Comparison of ENCODE assay signal across 8 cellular contexts in the genomic region with DNA sequence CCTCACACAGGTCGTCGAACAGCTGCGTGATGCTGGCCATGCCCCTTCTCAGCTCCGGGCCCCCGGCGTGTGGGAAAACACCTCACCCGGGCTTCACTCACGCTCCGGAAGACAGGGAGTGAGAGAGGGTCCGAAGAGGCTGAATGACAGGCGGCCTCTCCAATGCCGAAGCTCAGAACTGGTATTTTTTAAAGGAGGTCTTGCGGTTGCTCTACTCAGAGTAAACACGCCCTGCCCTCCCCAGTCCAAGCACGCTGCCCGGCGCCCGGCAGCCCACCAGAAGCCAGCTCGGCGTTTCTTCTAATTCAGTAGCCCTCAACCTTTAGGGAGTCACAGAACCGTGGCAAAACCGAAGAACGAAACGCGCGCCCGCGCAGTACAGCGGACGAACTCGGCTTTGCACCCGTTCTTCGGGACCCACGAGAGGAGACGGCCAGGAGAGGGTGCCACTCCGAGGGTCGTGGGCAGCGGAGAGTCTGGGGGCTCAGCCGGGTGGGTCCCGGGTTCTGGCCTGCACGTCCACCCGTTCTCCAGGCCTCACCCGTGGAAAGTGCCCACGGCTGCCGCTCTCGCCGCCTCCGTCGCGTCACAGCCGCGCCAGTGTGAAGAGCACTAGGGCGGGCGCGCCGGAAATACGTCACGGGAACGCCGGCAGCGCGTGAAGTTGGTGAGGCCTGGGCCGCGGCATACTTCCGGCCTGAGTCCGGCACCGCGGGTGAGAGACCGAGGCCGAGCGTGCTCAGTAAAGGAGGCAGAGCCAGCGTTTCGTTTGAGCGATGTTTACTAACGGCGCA. TPM values are rescaled to one million over a fixed set of nuclear protein-coding genes. Genes with fewer than 3 reads are reported as not detected.
DNase-seq lines count a peak whose midpoint lies in the region; ATAC-seq and TF ChIP-seq lines count a peak whose summit lies in the region.

A gene with protein sequence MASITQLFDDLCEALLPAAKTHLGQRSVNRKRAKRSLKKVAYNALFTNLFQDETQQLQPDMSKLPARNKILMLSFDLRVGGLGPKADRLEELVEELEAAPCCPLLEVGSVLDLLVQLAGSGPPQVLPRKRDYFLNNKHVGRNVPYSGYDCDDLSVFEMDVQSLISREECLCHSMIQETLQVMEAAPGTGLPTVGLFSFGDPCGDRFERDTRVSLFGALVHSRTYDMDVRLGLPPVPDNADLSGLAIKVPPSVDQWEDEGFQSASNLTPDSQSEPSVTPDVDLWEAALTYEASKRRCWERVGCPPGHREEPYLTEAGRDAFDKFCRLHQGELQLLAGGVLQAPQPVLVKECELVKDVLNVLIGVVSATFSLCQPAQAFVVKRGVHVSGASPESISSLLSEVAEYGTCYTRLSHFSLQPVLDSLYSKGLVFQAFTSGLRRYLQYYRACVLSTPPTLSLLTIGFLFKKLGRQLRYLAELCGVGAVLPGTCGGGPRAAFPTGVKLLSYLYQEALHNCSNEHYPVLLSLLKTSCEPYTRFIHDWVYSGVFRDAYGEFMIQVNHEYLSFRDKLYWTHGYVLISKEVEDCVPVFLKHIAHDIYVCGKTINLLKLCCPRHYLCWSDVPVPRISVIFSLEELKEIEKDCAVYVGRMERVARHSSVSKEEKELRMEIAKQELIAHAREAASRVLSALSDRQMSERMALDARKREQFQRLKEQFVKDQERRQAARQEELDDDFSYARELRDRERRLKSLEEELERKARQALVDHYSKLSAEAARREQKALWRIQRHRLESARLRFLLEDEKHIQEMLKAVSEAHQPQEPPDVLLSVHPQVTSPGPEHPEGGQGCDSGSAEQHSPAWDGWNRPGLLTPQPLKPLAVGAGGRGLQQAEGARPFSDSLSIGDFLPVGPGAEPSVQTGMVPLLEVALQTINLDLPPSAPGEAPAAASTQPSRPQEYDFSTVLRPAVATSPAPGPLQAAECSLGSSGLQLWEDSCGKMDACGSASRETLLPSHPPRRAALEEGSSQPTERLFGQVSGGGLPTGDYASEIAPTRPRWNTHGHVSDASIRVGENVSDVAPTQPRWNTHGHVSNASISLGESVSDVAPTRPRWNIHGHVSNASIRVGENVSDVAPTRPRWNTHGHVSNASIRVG (N-terminal part only) (minus strand): TSS at position 604 of the 794 bp plus-strand sequence. CDS start 564 bp downstream, at position 40.

- TF ChIP-seq CTCF in C4-2B (conservative IDR thresholded peaks at IDR 0.05): no peak; the same call in 1 of the 2 replicates

- peaks cover 43% of the 10 kb centered on the region for H3K36me3 Mint-ChIP-seq in effector memory CD8-positive, alpha-beta T cell (ENCODE audit: insufficient read depth)

- H3K27me3 Mint-ChIP-seq in effector memory CD8-positive, alpha-beta T cell: no peaks in the 10 kb centered on the region

- CTCF ChIA-PET in activated CD8-positive, alpha-beta memory T cell treated with anti-CD3 and anti-CD28 coated beads for 36 hours (lab: Charles Lee): interaction anchor here (0.7 to 3.3 kb wide), 9 partner anchors 9 to 306 kb away, joined by 3 to 13 read pairs (median 3); a partner anchor contains a TSS

- H2AK5ac ChIP-seq in mesenchymal stem cell (ENCODE audit: low read length, severe bottlenecking): peak within 1 kb of the TSS; percentile 26

- peak; percentile 79 for DNase-seq in NK-92 treated with Interleukin-12 subunit alpha and Interleukin-12 subunit beta, amount 100 ng/mL, for 24 hours (lab: John Stamatoyannopoulos, UW)
- DNase-seq in effector memory CD8-positive, alpha-beta T cell: peak; percentile 86 to 89 (median 88)
- peak; percentile 95 for DNase-seq in mesenchymal stem cell
- peak; percentile 86 for DNase-seq in stimulated activated CD8-positive, alpha-beta memory T cell treated with anti-CD3 and anti-CD28 coated beads, Interleukin-12 subunit alpha, Interleukin-12 subunit beta, amount 100 ng/mL, for 24 hours (ENCODE audit: extremely low read depth)

- peaks cover 40% of the 10 kb centered on the region for H3K4me1 ChIP-seq in mesenchymal stem cell (ENCODE audit: control insufficient read depth, insufficient read depth, low read depth, low read length)

- peaks cover 32 to 50% of the 10 kb centered on the region in 2 experiments for H3K36me3 ChIP-seq in mesenchymal stem cell (ENCODE audit: control insufficient read depth in 1 of 2, insufficient read depth in 2 of 2, low read depth in 1 of 2, low read length in 2 of 2)

- peak within 1 kb of the TSS; percentile 8 for H2BK120ac ChIP-seq in mesenchymal stem cell (ENCODE audit: low read depth, low read length)

- peak within 1 kb of the TSS; percentile 86 to 97 for H3K4me3 Mint-ChIP-seq in effector memory CD8-positive, alpha-beta T cell

- peak within 1 kb of the TSS; percentile 97 to 99 for H3K27ac Mint-ChIP-seq in effector memory CD8-positive, alpha-beta T cell

- H3K4ac ChIP-seq in mesenchymal stem cell (ENCODE audit: low read depth in 1 of 2, low read length in 2 of 2): peak within 1 kb of the TSS; percentile 84 to 85

- H3K4me1 Mint-ChIP-seq in effector memory CD8-positive, alpha-beta T cell (ENCODE audit: low read depth in 2 of 2): peaks cover 25 to 46% of the 10 kb centered on the region in 2 donors

- no peak within 1 kb of the TSS for H2BK5ac ChIP-seq in mesenchymal stem cell (ENCODE audit: low read depth, low read length, poor library complexity, severe bottlenecking)

- peak within 1 kb of the TSS in 1 of 2 experiments; percentile 48 for H3K23ac ChIP-seq in mesenchymal stem cell (ENCODE audit: low read length in 2 of 2)

- peak within 1 kb of the TSS; percentile 96 for H3K9ac ChIP-seq in mesenchymal stem cell (ENCODE audit: low read length)

- ATAC-seq in GM19395 (IDR thresholded peaks at IDR 0.05; ENCODE audit: unreplicated experiment): peak; percentile 68
- peak; percentile 58 for ATAC-seq in HG03571 (IDR thresholded peaks at IDR 0.05; ENCODE audit: unreplicated experiment)
- peak; percentile 77 for ATAC-seq in effector memory CD8-positive, alpha-beta T cell (replicated peaks)

- peak within 1 kb of the TSS; percentile 54 for H2AFZ ChIP-seq in mesenchymal stem cell (ENCODE audit: low read depth, low read length)

- WGBS in mesenchymal stem cell: under 1% methylated on average over 70 of the region's 76 CpGs

- H3K4me3 ChIP-seq in mesenchymal stem cell (ENCODE audit: insufficient read depth in 1 of 2, low read depth in 1 of 2, low read length in 2 of 2): peak within 1 kb of the TSS; percentile 92 to 93

- H3K27ac ChIP-seq in C4-2B: peak within 1 kb of the TSS; percentile 84
- peak within 1 kb of the TSS; percentile 81 for H3K27ac ChIP-seq in mesenchymal stem cell (ENCODE audit: low read length, poor library complexity, severe bottlenecking)

- H3K27me3 ChIP-seq in mesenchymal stem cell (ENCODE audit: control insufficient read depth in 1 of 2, insufficient read depth in 1 of 2, low read length in 2 of 2): no peaks in the 10 kb centered on the region

- H2BK15ac ChIP-seq in mesenchymal stem cell (ENCODE audit: low read depth, poor library complexity, severe bottlenecking): no peak within 1 kb of the TSS

- no peaks in the 10 kb centered on the region for H3K9me3 Mint-ChIP-seq in effector memory CD8-positive, alpha-beta T cell

- H3K4me2 ChIP-seq in mesenchymal stem cell (ENCODE audit: low read length, poor library complexity, severe bottlenecking): peak within 1 kb of the TSS; percentile 96

- H4K91ac ChIP-seq in mesenchymal stem cell (ENCODE audit: low read length): peak within 1 kb of the TSS; percentile 93

- H2BK12ac ChIP-seq in mesenchymal stem cell (ENCODE audit: low read length in 2 of 2): peak within 1 kb of the TSS in 1 of 2 experiments; percentile 7

- peak within 1 kb of the TSS in 1 of 2 experiments; percentile 93 for H3K14ac ChIP-seq in mesenchymal stem cell (ENCODE audit: low read length in 2 of 2)

- POLR2A ChIA-PET in activated CD8-positive, alpha-beta memory T cell treated with anti-CD3 and anti-CD28 coated beads for 36 hours (lab: Charles Lee): interaction anchor here (0.7 to 1.5 kb wide), 4 partner anchors 263 to 334 kb away, joined by 3 to 8 read pairs (median 4); a partner anchor contains a TSS

- H3K79me1 ChIP-seq in mesenchymal stem cell (replicated peaks; ENCODE audit: low read length, poor library complexity, severe bottlenecking): peaks cover 36% of the 10 kb centered on the region

- peak within 1 kb of the TSS; percentile 99 for H4K8ac ChIP-seq in mesenchymal stem cell (ENCODE audit: low read length)

- peak within 1 kb of the TSS; percentile 85 to 97 for H3K18ac ChIP-seq in mesenchymal stem cell (ENCODE audit: low read depth in 1 of 2, low read length in 2 of 2)

- H3K9me3 ChIP-seq in mesenchymal stem cell (ENCODE audit: control insufficient read depth, low read length): no peaks in the 10 kb centered on the region

RNA-seq across cellular contexts. Expression of the gene that starts here (rescaled TPM):
- 10 to 100 TPM; 44.1 to 46.6 TPM for total RNA-seq in activated CD8-positive, alpha-beta memory T cell treated with anti-CD3 and anti-CD28 coated beads for 36 hours
- 10.1 TPM for polyA plus RNA-seq in mesenchymal stem cell (2013, experiment 1 of 2)
- 9.1 TPM for polyA plus RNA-seq in mesenchymal stem cell (2013, experiment 2 of 2)

Comparison
In these comparisons a context has a peak if more than half of its experiments do, and no peak if none do; other contexts are left out.
1. Peak in every context shown above with its lines: DNase-seq, ATAC-seq, H3K4me3 ChIP-seq and H3K27ac ChIP-seq.